In genomic region chr2:74529357-74530238, GRCh38 we compare ENCODE assay signal across 1 cellular context.
TF ChIP-seq lines count a peak whose summit lies in the region.

Gene AUP1 (minus strand): TSS chr2:74529706. CDS start chr2:74529629, 77 bp downstream.
Gene HTRA2 (plus strand): TSS chr2:74529933. CDS start chr2:74530007, 74 bp downstream.

TF ChIP-seq in K562, 482 proteins besides CTCF, POLR2A, EP300 and RAD21 (continued from another document and continues in another):
- peak in 1 of 2 experiments; percentile 50; a peak in 1 of 4 replicates for TF ChIP-seq ZMIZ1 (IDR thresholded peaks at IDR 0.05; ENCODE audit: low read depth in 2 of 2, low read length in 2 of 2)
- TF ChIP-seq ZBTB17 (CRISPR knock-in tag; IDR thresholded peaks at IDR 0.05) = no peak
- no peak for TF ChIP-seq E2F3 (CRISPR knock-in tag; IDR thresholded peaks at IDR 0.05)
- no peak for TF ChIP-seq ZNF146 (CRISPR knock-in tag; IDR thresholded peaks at IDR 0.05; ENCODE audit: unreplicated experiment)
- no peak for TF ChIP-seq FOXK1 (CRISPR knock-in tag; IDR thresholded peaks at IDR 0.05; ENCODE audit: borderline replicate concordance)
- TF ChIP-seq RBM39 (optimal IDR thresholded peaks at IDR 0.05; ENCODE audit: low read depth, low read length) = no peak
- TF ChIP-seq HDGF (IDR thresholded peaks at IDR 0.05) = no peak
- TF ChIP-seq ZNF77 (CRISPR knock-in tag; IDR thresholded peaks at IDR 0.05) = no peak
- TF ChIP-seq MGA (IDR thresholded peaks at IDR 0.05) = peak; percentile 6; the same call in 1 of the 2 replicates
- no peak for TF ChIP-seq CBX8 (IDR thresholded peaks at IDR 0.05; ENCODE audit: borderline replicate concordance, extremely low read depth, low read depth, low read length, poor library complexity, severe bottlenecking)
- no peak for TF ChIP-seq ZKSCAN3 (CRISPR knock-in tag; IDR thresholded peaks at IDR 0.05)
- 0 out of 2 replicates have a peak, but pooled peaks have one; percentile 36 for TF ChIP-seq PHB2 (IDR thresholded peaks at IDR 0.05; ENCODE audit: low read depth)
- peak; percentile 94 for TF ChIP-seq GABPB1 (CRISPR knock-in tag; IDR thresholded peaks at IDR 0.05)
- no peak for TF ChIP-seq CBX2 (IDR thresholded peaks at IDR 0.05; ENCODE audit: insufficient read depth, low read length, poor library complexity, severe bottlenecking)
- TF ChIP-seq PHF21A (IDR thresholded peaks at IDR 0.05; ENCODE audit: borderline replicate concordance, low read depth) = no peak
- peak; percentile 95 for TF ChIP-seq POLR2G (IDR thresholded peaks at IDR 0.05; ENCODE audit: low read depth, low read length)
- no peak for TF ChIP-seq ETV6 (IDR thresholded peaks at IDR 0.05; ENCODE audit: borderline replicate concordance in 1 of 2, low read depth in 2 of 2, low read length in 1 of 2)
- no peak for TF ChIP-seq ETV6 (CRISPR knock-in tag; IDR thresholded peaks at IDR 0.05; ENCODE audit: borderline replicate concordance)
- no peak for TF ChIP-seq EZH2 (IDR thresholded peaks at IDR 0.05; ENCODE audit: borderline replicate concordance, low read depth, low read length)
- TF ChIP-seq ZNF3 (CRISPR knock-in tag; IDR thresholded peaks at IDR 0.05) = no peak
- peak; percentile 76; the same call in 1 of the 2 replicates for TF ChIP-seq DIDO1 (tag; IDR thresholded peaks at IDR 0.05; ENCODE audit: low read depth)
- no peak for TF ChIP-seq MCM2 (IDR thresholded peaks at IDR 0.05; ENCODE audit: low read depth)
- peak in 1 of 2 experiments; percentile 84; a peak in 2 of 4 replicates for TF ChIP-seq BCLAF1 (IDR thresholded peaks at IDR 0.05; ENCODE audit: borderline replicate concordance in 1 of 2, control insufficient read depth in 1 of 2, low read depth in 2 of 2, low read length in 1 of 2)
- TF ChIP-seq SMARCB1 (IDR thresholded peaks at IDR 0.05; ENCODE audit: insufficient read length, low read depth) = no peak
- TF ChIP-seq ZNF586 (CRISPR knock-in tag; conservative IDR thresholded peaks at IDR 0.05) = no peak
- TF ChIP-seq TCFL5 (CRISPR knock-in tag; conservative IDR thresholded peaks at IDR 0.05) = no peak
- no peak for TF ChIP-seq HES1 (IDR thresholded peaks at IDR 0.05; ENCODE audit: low read depth)
- no peak for TF ChIP-seq FOXP4 (CRISPR knock-in tag; IDR thresholded peaks at IDR 0.05; ENCODE audit: borderline replicate concordance)
- TF ChIP-seq GTF2A2 (tag; IDR thresholded peaks at IDR 0.05) = no peak
- no peak for TF ChIP-seq KDM2B (CRISPR knock-in tag; IDR thresholded peaks at IDR 0.05)
- peak; percentile 72 for TF ChIP-seq SP1 (CRISPR knock-in tag; IDR thresholded peaks at IDR 0.05)
- peak; percentile 81 for TF ChIP-seq VEZF1 (CRISPR knock-in tag; IDR thresholded peaks at IDR 0.05)
- TF ChIP-seq TBL1XR1 (IDR thresholded peaks at IDR 0.05; ENCODE audit: low read length in 2 of 2) = peak in 1 of 2 experiments; percentile 31; a peak in 1 of 4 replicates
- no peak for TF ChIP-seq POLR3G (IDR thresholded peaks at IDR 0.05; ENCODE audit: extremely low read depth, insufficient read length, insufficient replicate concordance)
- TF ChIP-seq NCOA2 (IDR thresholded peaks at IDR 0.05; ENCODE audit: partially characterized antibody in 2 of 2) = no peak
- peak; percentile 52; the same call in 1 of the 2 replicates for TF ChIP-seq TCF7L2 (IDR thresholded peaks at IDR 0.05; ENCODE audit: low read depth, low read length)
- peak; percentile 96 for TF ChIP-seq C11orf30 (IDR thresholded peaks at IDR 0.05; ENCODE audit: low read depth)
- TF ChIP-seq TEAD4 (IDR thresholded peaks at IDR 0.05; ENCODE audit: low read length) = peak; percentile 65
- no peak for TF ChIP-seq TEAD4 (CRISPR knock-in tag; IDR thresholded peaks at IDR 0.05; ENCODE audit: borderline replicate concordance)
- no peak for TF ChIP-seq CEBPB (tag; IDR thresholded peaks at IDR 0.05)
- TF ChIP-seq ILK (tag; IDR thresholded peaks at IDR 0.05; ENCODE audit: borderline replicate concordance, low read depth) = no peak
- no peak for TF ChIP-seq MED1 (CRISPR knock-in tag; IDR thresholded peaks at IDR 0.05; ENCODE audit: borderline replicate concordance)
